Comparison of ENCODE assay signal across 1 cellular context in the genomic region with DNA sequence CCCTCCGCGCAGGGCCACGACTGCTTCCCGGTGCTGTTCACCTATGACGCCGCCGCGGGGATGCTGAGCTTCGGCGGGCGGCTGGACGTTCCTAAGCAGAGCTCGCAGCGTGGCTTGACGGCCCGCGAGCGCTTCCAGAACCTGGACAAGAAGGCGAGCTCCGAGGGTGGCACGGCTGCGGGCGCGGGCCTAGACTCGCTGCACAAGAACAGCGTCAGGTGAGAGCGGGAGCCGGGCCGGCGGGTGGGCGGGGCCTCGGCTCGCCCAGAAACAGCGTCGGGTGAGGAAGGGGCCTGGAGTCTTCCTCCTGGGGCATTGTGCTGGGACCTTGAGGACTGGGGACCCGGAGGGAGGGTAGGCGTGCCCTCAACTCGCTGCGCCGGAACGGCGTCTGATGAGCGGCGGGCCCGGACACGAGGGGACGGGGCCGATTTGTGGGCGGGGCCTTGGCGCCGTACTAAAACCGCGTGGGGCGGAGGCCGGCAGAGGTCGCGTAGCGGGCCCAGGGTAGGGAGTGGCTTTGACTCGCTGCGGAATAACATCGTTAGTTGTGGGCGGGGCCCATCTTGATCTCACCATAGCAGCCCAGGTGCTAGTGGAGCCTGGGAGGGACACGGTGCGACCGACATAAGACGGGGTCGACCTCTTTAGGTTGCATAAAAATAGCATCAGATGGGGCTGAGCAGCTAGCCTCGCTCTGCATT.
TF ChIP-seq lines count a peak whose summit lies in the region.

No MANE protein-coding gene starts in this region.

TF ChIP-seq in K562, 482 proteins besides CTCF, POLR2A, EP300 and RAD21 (continued from another document and continues in another):
- TF ChIP-seq, protein P1, sequence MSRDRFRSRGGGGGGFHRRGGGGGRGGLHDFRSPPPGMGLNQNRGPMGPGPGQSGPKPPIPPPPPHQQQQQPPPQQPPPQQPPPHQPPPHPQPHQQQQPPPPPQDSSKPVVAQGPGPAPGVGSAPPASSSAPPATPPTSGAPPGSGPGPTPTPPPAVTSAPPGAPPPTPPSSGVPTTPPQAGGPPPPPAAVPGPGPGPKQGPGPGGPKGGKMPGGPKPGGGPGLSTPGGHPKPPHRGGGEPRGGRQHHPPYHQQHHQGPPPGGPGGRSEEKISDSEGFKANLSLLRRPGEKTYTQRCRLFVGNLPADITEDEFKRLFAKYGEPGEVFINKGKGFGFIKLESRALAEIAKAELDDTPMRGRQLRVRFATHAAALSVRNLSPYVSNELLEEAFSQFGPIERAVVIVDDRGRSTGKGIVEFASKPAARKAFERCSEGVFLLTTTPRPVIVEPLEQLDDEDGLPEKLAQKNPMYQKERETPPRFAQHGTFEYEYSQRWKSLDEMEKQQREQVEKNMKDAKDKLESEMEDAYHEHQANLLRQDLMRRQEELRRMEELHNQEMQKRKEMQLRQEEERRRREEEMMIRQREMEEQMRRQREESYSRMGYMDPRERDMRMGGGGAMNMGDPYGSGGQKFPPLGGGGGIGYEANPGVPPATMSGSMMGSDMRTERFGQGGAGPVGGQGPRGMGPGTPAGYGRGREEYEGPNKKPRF (IDR thresholded peaks at IDR 0.05; ENCODE audit: low read depth, low read length), result no peak
- TF ChIP-seq KDM4B (IDR thresholded peaks at IDR 0.05; ENCODE audit: borderline replicate concordance in 2 of 2, low read depth in 1 of 2) (no peak), ZNF232 (CRISPR knock-in tag; IDR thresholded peaks at IDR 0.05) (no peak), TEAD1 (CRISPR knock-in tag; IDR thresholded peaks at IDR 0.05) (no peak), ZNF140 (CRISPR knock-in tag; IDR thresholded peaks at IDR 0.05) (no peak), ZNF584 (CRISPR knock-in tag; IDR thresholded peaks at IDR 0.05; ENCODE audit: low read depth) (no peak), SP2 (IDR thresholded peaks at IDR 0.05; ENCODE audit: extremely low read depth, low read depth, low read length, poor library complexity, severe bottlenecking) (no peak), SETDB1 (IDR thresholded peaks at IDR 0.05; ENCODE audit: low read length) (no peak), SMAD3 (CRISPR knock-in tag; conservative IDR thresholded peaks at IDR 0.05) (no peak), KAT2B (IDR thresholded peaks at IDR 0.05; ENCODE audit: low read depth, low read length) (no peak), SPI1 (IDR thresholded peaks at IDR 0.05; ENCODE audit: borderline replicate concordance, low read depth, low read length) (no peak), RBM39 (optimal IDR thresholded peaks at IDR 0.05; ENCODE audit: low read depth, low read length) (no peak), ZNF589 (CRISPR knock-in tag; IDR thresholded peaks at IDR 0.05; ENCODE audit: low read depth) (no peak), BCL6 (CRISPR knock-in tag; IDR thresholded peaks at IDR 0.05) (no peak), ETS2 (tag; IDR thresholded peaks at IDR 0.05; ENCODE audit: borderline replicate concordance, poor library complexity, severe bottlenecking) (no peak), ESRRB (CRISPR knock-in tag; IDR thresholded peaks at IDR 0.05; ENCODE audit: borderline replicate concordance) (no peak), NBN (IDR thresholded peaks at IDR 0.05; ENCODE audit: low read depth) (no peak), NFIC (IDR thresholded peaks at IDR 0.05) (peak; percentile 11; the same call in 1 of the 2 replicates), MEIS2 (IDR thresholded peaks at IDR 0.05; ENCODE audit: partially characterized antibody) (no peak), RHOXF2B (CRISPR knock-in tag; conservative IDR thresholded peaks at IDR 0.05) (no peak), TAF15 (IDR thresholded peaks at IDR 0.05; ENCODE audit: low read depth, low read length) (no peak), ZNF766 (CRISPR knock-in tag; conservative IDR thresholded peaks at IDR 0.05) (no peak), ZNF75A (CRISPR knock-in tag; IDR thresholded peaks at IDR 0.05) (no peak), GATAD2A (IDR thresholded peaks at IDR 0.05) (no peak), CEBPG (CRISPR knock-in tag; IDR thresholded peaks at IDR 0.05) (no peak), CEBPG (tag; conservative IDR thresholded peaks at IDR 0.05 in 1 of 2, IDR thresholded peaks at IDR 0.05 in 1 of 2) (no peak), RBFOX2 (IDR thresholded peaks at IDR 0.05; ENCODE audit: low read depth, low read length) (peak; percentile 75), ZNF121 (CRISPR knock-in tag; conservative IDR thresholded peaks at IDR 0.05) (no peak), CHD1 (IDR thresholded peaks at IDR 0.05; ENCODE audit: low read length) (no peak), SMARCA5 (IDR thresholded peaks at IDR 0.05) (no peak), SRF (CRISPR knock-in tag; IDR thresholded peaks at IDR 0.05) (no peak), ZNF384 (IDR thresholded peaks at IDR 0.05; ENCODE audit: low read depth, low read length) (no peak), ZNF224 (CRISPR knock-in tag; IDR thresholded peaks at IDR 0.05) (no peak), CAMTA2 (CRISPR knock-in tag; conservative IDR thresholded peaks at IDR 0.05) (no peak), GABPB2 (CRISPR knock-in tag; conservative IDR thresholded peaks at IDR 0.05) (no peak), ELF2 (CRISPR knock-in tag; IDR thresholded peaks at IDR 0.05) (no peak), HDAC2 (IDR thresholded peaks at IDR 0.05) (no peak), OTX1 (CRISPR knock-in tag; IDR thresholded peaks at IDR 0.05) (0 out of 2 replicates have a peak, but pooled peaks have one; percentile 17)
- TF ChIP-seq, protein P2, sequence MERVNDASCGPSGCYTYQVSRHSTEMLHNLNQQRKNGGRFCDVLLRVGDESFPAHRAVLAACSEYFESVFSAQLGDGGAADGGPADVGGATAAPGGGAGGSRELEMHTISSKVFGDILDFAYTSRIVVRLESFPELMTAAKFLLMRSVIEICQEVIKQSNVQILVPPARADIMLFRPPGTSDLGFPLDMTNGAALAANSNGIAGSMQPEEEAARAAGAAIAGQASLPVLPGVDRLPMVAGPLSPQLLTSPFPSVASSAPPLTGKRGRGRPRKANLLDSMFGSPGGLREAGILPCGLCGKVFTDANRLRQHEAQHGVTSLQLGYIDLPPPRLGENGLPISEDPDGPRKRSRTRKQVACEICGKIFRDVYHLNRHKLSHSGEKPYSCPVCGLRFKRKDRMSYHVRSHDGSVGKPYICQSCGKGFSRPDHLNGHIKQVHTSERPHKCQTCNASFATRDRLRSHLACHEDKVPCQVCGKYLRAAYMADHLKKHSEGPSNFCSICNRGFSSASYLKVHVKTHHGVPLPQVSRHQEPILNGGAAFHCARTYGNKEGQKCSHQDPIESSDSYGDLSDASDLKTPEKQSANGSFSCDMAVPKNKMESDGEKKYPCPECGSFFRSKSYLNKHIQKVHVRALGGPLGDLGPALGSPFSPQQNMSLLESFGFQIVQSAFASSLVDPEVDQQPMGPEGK (CRISPR knock-in tag; IDR thresholded peaks at IDR 0.05; ENCODE audit: borderline replicate concordance), result no peak
- TF ChIP-seq, protein P3, sequence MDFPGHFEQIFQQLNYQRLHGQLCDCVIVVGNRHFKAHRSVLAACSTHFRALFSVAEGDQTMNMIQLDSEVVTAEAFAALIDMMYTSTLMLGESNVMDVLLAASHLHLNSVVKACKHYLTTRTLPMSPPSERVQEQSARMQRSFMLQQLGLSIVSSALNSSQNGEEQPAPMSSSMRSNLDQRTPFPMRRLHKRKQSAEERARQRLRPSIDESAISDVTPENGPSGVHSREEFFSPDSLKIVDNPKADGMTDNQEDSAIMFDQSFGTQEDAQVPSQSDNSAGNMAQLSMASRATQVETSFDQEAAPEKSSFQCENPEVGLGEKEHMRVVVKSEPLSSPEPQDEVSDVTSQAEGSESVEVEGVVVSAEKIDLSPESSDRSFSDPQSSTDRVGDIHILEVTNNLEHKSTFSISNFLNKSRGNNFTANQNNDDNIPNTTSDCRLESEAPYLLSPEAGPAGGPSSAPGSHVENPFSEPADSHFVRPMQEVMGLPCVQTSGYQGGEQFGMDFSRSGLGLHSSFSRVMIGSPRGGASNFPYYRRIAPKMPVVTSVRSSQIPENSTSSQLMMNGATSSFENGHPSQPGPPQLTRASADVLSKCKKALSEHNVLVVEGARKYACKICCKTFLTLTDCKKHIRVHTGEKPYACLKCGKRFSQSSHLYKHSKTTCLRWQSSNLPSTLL (IDR thresholded peaks at IDR 0.05), result no peak
- TF ChIP-seq, protein P4, sequence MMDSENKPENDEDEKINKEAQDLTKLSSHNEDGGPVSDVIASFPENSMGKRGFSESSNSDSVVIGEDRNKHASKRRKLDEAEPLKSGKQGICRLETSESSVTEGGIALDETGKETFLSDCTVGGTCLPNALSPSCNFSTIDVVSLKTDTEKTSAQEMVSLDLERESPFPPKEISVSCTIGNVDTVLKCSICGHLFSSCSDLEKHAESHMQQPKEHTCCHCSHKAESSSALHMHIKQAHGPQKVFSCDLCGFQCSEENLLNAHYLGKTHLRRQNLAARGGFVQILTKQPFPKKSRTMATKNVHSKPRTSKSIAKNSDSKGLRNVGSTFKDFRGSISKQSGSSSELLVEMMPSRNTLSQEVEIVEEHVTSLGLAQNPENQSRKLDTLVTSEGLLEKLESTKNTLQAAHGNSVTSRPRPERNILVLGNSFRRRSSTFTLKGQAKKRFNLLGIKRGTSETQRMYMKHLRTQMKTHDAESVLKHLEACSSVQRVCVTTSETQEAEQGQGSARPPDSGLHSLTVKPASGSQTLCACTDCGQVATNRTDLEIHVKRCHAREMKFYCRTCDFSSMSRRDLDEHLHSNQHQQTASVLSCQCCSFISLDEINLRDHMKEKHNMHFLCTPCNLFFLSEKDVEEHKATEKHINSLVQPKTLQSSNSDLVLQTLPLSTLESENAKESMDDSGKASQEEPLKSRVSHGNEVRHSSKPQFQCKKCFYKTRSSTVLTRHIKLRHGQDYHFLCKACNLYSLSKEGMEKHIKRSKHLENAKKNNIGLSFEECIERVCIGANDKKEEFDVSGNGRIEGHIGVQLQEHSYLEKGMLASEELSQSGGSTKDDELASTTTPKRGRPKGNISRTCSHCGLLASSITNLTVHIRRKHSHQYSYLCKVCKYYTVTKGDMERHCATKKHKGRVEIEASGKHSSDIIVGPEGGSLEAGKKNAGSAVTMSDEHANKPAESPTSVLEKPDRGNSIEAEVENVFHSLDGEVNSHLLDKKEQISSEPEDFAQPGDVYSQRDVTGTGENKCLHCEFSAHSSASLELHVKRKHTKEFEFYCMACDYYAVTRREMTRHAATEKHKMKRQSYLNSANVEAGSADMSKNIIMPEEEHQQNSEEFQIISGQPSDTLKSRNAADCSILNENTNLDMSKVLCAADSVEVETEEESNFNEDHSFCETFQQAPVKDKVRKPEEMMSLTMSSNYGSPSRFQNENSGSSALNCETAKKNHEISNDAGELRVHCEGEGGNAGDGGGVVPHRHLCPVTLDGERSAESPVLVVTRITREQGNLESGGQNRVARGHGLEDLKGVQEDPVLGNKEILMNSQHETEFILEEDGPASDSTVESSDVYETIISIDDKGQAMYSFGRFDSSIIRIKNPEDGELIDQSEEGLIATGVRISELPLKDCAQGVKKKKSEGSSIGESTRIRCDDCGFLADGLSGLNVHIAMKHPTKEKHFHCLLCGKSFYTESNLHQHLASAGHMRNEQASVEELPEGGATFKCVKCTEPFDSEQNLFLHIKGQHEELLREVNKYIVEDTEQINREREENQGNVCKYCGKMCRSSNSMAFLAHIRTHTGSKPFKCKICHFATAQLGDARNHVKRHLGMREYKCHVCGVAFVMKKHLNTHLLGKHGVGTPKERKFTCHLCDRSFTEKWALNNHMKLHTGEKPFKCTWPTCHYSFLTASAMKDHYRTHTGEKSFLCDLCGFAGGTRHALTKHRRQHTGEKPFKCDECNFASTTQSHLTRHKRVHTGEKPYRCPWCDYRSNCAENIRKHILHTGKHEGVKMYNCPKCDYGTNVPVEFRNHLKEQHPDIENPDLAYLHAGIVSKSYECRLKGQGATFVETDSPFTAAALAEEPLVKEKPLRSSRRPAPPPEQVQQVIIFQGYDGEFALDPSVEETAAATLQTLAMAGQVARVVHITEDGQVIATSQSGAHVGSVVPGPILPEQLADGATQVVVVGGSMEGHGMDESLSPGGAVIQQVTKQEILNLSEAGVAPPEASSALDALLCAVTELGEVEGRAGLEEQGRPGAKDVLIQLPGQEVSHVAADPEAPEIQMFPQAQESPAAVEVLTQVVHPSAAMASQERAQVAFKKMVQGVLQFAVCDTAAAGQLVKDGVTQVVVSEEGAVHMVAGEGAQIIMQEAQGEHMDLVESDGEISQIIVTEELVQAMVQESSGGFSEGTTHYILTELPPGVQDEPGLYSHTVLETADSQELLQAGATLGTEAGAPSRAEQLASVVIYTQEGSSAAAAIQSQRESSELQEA (IDR thresholded peaks at IDR 0.05; ENCODE audit: low read depth), result peak; percentile 82
- TF ChIP-seq, protein P5, sequence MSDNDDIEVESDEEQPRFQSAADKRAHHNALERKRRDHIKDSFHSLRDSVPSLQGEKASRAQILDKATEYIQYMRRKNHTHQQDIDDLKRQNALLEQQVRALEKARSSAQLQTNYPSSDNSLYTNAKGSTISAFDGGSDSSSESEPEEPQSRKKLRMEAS (CRISPR knock-in tag; IDR thresholded peaks at IDR 0.05), result no peak
- TF ChIP-seq, protein P6, sequence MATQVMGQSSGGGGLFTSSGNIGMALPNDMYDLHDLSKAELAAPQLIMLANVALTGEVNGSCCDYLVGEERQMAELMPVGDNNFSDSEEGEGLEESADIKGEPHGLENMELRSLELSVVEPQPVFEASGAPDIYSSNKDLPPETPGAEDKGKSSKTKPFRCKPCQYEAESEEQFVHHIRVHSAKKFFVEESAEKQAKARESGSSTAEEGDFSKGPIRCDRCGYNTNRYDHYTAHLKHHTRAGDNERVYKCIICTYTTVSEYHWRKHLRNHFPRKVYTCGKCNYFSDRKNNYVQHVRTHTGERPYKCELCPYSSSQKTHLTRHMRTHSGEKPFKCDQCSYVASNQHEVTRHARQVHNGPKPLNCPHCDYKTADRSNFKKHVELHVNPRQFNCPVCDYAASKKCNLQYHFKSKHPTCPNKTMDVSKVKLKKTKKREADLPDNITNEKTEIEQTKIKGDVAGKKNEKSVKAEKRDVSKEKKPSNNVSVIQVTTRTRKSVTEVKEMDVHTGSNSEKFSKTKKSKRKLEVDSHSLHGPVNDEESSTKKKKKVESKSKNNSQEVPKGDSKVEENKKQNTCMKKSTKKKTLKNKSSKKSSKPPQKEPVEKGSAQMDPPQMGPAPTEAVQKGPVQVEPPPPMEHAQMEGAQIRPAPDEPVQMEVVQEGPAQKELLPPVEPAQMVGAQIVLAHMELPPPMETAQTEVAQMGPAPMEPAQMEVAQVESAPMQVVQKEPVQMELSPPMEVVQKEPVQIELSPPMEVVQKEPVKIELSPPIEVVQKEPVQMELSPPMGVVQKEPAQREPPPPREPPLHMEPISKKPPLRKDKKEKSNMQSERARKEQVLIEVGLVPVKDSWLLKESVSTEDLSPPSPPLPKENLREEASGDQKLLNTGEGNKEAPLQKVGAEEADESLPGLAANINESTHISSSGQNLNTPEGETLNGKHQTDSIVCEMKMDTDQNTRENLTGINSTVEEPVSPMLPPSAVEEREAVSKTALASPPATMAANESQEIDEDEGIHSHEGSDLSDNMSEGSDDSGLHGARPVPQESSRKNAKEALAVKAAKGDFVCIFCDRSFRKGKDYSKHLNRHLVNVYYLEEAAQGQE (CRISPR knock-in tag; IDR thresholded peaks at IDR 0.05; ENCODE audit: low read depth), result peak; percentile 52; the same call in 1 of the 2 replicates
